Comparison of ENCODE assay signal across 24 cellular contexts in genomic region chr22:47067911-47068654, GRCh38.
DNase-seq lines count a peak whose midpoint lies in the region; ATAC-seq and TF ChIP-seq lines count a peak whose summit lies in the region.
"Had no signal": no experiment of that assay in that cellular context is flagged by ENCODE, and none has a peak within 500 bp of the region (broad histone marks: within the 10 kb centered on the region; RNA-seq: fewer than 3 reads in every experiment).

No MANE protein-coding gene starts in this region.

- peaks cover 0 to 2% of the 10 kb centered on the region in 2 donors for H3K9me3 Mint-ChIP-seq in activated T-cell treated with anti-CD3 and anti-CD28 coated beads, Interleukin-2, amount 50 U/mL, for 72 hours
- no peaks in the 10 kb centered on the region for H3K9me3 Mint-ChIP-seq in CD8-positive, alpha-beta T cell
- H3K9me3 Mint-ChIP-seq: nephron progenitor cell had no signal

- H3K27ac Mint-ChIP-seq in activated T-cell treated with anti-CD3 and anti-CD28 coated beads, Interleukin-2, amount 50 U/mL, for 72 hours = peak overlapping the region; percentile 70
- H3K27ac Mint-ChIP-seq in CD8-positive, alpha-beta T cell = peak overlapping the region; percentile 22
- no peak overlapping the region for H3K27ac Mint-ChIP-seq in T-helper 17 cell
- H3K27ac Mint-ChIP-seq: nephron progenitor cell had no signal

- intact Hi-C loops in CD8-positive, alpha-beta T cell (cut with DNase I, micrococcal nuclease) = no loop called here
- intact Hi-C loops in posterior vena cava (cut with DNase I) = no loop called here

- ATAC-seq in activated T-cell treated with anti-CD3 and anti-CD28 coated beads, Interleukin-2, amount 50 U/mL, for 72 hours (replicated peaks in 1 of 2) = no peak
- ATAC-seq in CD8-positive, alpha-beta T cell = no peak
- no peak for ATAC-seq in T-helper 17 cell
- ATAC-seq: A549, esophagus mucosa, lower lobe of right lung, mucosa of descending colon, right lobe of liver had no signal

- POLR2A ChIA-PET in CD8-positive, alpha-beta T cell (lab: Charles Lee) = no interaction called here

- no peaks in the 10 kb centered on the region for H3K27me3 Mint-ChIP-seq in activated T-cell treated with anti-CD3 and anti-CD28 coated beads, Interleukin-2, amount 50 U/mL, for 72 hours (ENCODE audit: low read depth)
- H3K27me3 Mint-ChIP-seq in CD8-positive, alpha-beta T cell (ENCODE audit: low read depth) = no peaks in the 10 kb centered on the region
- no peaks in the 10 kb centered on the region for H3K27me3 Mint-ChIP-seq in T-helper 17 cell

- TF ChIP-seq CTCF in CD8-positive, alpha-beta T cell (IDR thresholded peaks at IDR 0.05) = no peak

- no peaks in the 10 kb centered on the region for H3K27me3 ChIP-seq in CD8-positive, alpha-beta T cell (ENCODE audit: insufficient read depth, low read length)
- H3K27me3 ChIP-seq: colonic mucosa, right lobe of liver, SJSA1 had no signal

- H3K36me3 Mint-ChIP-seq in activated T-cell treated with anti-CD3 and anti-CD28 coated beads, Interleukin-2, amount 50 U/mL, for 72 hours (ENCODE audit: insufficient read depth in 2 of 2) = peaks cover 0 to 2% of the 10 kb centered on the region in 2 donors
- peaks cover 16% of the 10 kb centered on the region for H3K36me3 Mint-ChIP-seq in CD8-positive, alpha-beta T cell
- no peaks in the 10 kb centered on the region for H3K36me3 Mint-ChIP-seq in T-helper 17 cell (ENCODE audit: low read depth)

- peaks cover 5% of the 10 kb centered on the region for H3K36me3 ChIP-seq in CD8-positive, alpha-beta T cell (ENCODE audit: insufficient read depth, low read length)
- H3K36me3 ChIP-seq: colonic mucosa, SJSA1 had no signal

- no peaks in the 10 kb centered on the region for H3K9me3 ChIP-seq in CD8-positive, alpha-beta T cell (ENCODE audit: low read length)
- H3K9me3 ChIP-seq in T-helper 17 cell (ENCODE audit: control insufficient read depth, low read length, poor library complexity, severe bottlenecking) = no peaks in the 10 kb centered on the region
- H3K9me3 ChIP-seq: A549, colonic mucosa, lower lobe of right lung, mucosa of descending colon, right lobe of liver, SJSA1 had no signal

- DNase-seq in activated T-cell treated with anti-CD3 and anti-CD28 coated beads, Interleukin-2, amount 50 U/mL, for 72 hours = no peak
- DNase-seq in activated T-cell treated with anti-CD3 and anti-CD28 coated beads for 4 hours (no peak), T-helper 17 cell (no peak), posterior vena cava (ENCODE audit: low spot score) (peak; percentile 59), NCI-H82 (lab: John Stamatoyannopoulos, UW) (no peak), occipital lobe (lab: John Stamatoyannopoulos, UW) (no peak), HK-2 (ENCODE audit: unreplicated experiment) (no peak)
- DNase-seq in CD8-positive, alpha-beta T cell = no peak
- DNase-seq: activated naive CD4-positive, alpha-beta T cell treated with anti-CD3 and anti-CD28 coated beads, Interleukin-2, amount 50 U/mL, for 16 hours; AML-193; colonic mucosa; DMS153; foreskin fibroblast; kidney; lower lobe of right lung; mucosa of descending colon; NCI-H1092; NCI-H187; nephron progenitor cell; stimulated activated naive CD4-positive, alpha-beta T cell treated with Interleukin-2 at 50 U/mL for 16 hours had no signal

- CTCF ChIA-PET in CD8-positive, alpha-beta T cell (lab: Charles Lee) = no interaction called here

- H3K27ac ChIP-seq in CD8-positive, alpha-beta T cell (ENCODE audit: low read depth, low read length) = no peak overlapping the region
- H3K27ac ChIP-seq: A549, colonic mucosa, lower lobe of right lung, right lobe of liver, SJSA1 had no signal

- H3K4me3 Mint-ChIP-seq in activated T-cell treated with anti-CD3 and anti-CD28 coated beads, Interleukin-2, amount 50 U/mL, for 72 hours = no peak overlapping the region
- H3K4me3 Mint-ChIP-seq in CD8-positive, alpha-beta T cell = no peak overlapping the region
- peak overlapping the region; percentile 25 for H3K4me3 Mint-ChIP-seq in T-helper 17 cell
- H3K4me3 Mint-ChIP-seq: nephron progenitor cell had no signal

- H3K4me1 ChIP-seq in CD8-positive, alpha-beta T cell (ENCODE audit: insufficient read depth, low read length) = peaks cover 8% of the 10 kb centered on the region
- H3K4me1 ChIP-seq: A549, colonic mucosa, right lobe of liver had no signal

- peaks cover 6% of the 10 kb centered on the region for H3K4me1 Mint-ChIP-seq in activated T-cell treated with anti-CD3 and anti-CD28 coated beads, Interleukin-2, amount 50 U/mL, for 72 hours (ENCODE audit: low read depth)
- H3K4me1 Mint-ChIP-seq in CD8-positive, alpha-beta T cell (ENCODE audit: low read depth) = peaks cover 23% of the 10 kb centered on the region
- H3K4me1 Mint-ChIP-seq in T-helper 17 cell = peaks cover 20% of the 10 kb centered on the region

- H3K4me3 ChIP-seq in CD8-positive, alpha-beta T cell (ENCODE audit: low read depth, low read length) = no peak overlapping the region
- H3K4me3 ChIP-seq: A549, colonic mucosa, lower lobe of right lung, mucosa of descending colon, right lobe of liver, SJSA1 had no signal
